Comparison of ENCODE assay signal across 8 cellular contexts in genomic region chr9:41358682-41359081, GRCh38.
DNase-seq lines count a peak whose midpoint lies in the region; ATAC-seq and TF ChIP-seq lines count a peak whose summit lies in the region.
"Not testable (repeated sequence)": the region's sequence is repeated elsewhere in the genome, so short reads cannot be mapped to it uniquely, and the experiment has no call there.

No MANE protein-coding gene starts in this region.

- H3K27ac Mint-ChIP-seq in HFFc6 (peak overlapping the region; percentile 95), glutamatergic neuron (ENCODE audit: unreplicated experiment) (peak overlapping the region; percentile 91), natural killer cell (peak overlapping the region; percentile 88 to 95)

- not testable (repeated sequence) for TF ChIP-seq CTCF in HFFc6 (IDR thresholded peaks at IDR 0.05); glutamatergic neuron (IDR thresholded peaks at IDR 0.05; ENCODE audit: partially characterized antibody, unreplicated experiment); natural killer cell (IDR thresholded peaks at IDR 0.05)

- not testable (repeated sequence) for H3K4me1 Mint-ChIP-seq in HFFc6 (ENCODE audit: low read depth); glutamatergic neuron (ENCODE audit: low read depth, unreplicated experiment)
- H3K4me1 Mint-ChIP-seq in natural killer cell, result peaks cover 6 to 16% of the 10 kb centered on the region in 2 donors

- H3K9me3 Mint-ChIP-seq in HFFc6; glutamatergic neuron (ENCODE audit: unreplicated experiment); natural killer cell: not testable (repeated sequence)

- intact Hi-C loops in natural killer cell (cut with micrococcal nuclease), result not testable (repeated sequence)

- H3K4me3 Mint-ChIP-seq in HFFc6 (peak overlapping the region; percentile 99), glutamatergic neuron (ENCODE audit: unreplicated experiment) (peak overlapping the region; percentile 100), natural killer cell (peak overlapping the region; percentile 86)

- H3K27me3 Mint-ChIP-seq in HFFc6 (ENCODE audit: insufficient read depth); glutamatergic neuron (ENCODE audit: unreplicated experiment); natural killer cell (ENCODE audit: low read depth in 2 of 2): not testable (repeated sequence)

- in situ Hi-C loops in ACHN (cut with HindIII; ENCODE audit: low pct_ligation_motif_present, low pct_unique_long_range_greater_than_20kb, low sequenced_read_pairs), result not testable (repeated sequence)

- not testable (repeated sequence) for H3K36me3 Mint-ChIP-seq in HFFc6 (ENCODE audit: low read depth); glutamatergic neuron (ENCODE audit: unreplicated experiment); natural killer cell

- DNase-seq in ACHN, result peak; percentile 60
- DNase-seq in HFFc6, result peak; percentile 55
- peak; percentile 84 for DNase-seq in NCI-H69 (lab: John Stamatoyannopoulos, UW)
- peak; percentile 75 for DNase-seq in activated CD4-positive, alpha-beta T cell treated with anti-CD3 and anti-CD28 coated beads for 1 hour
- peak in 53 of 58 donors; percentile 5 to 88 (median 66) for DNase-seq in anterior cingulate cortex (lab: John Stamatoyannopoulos, UW)
- DNase-seq in glutamatergic neuron, result peak; percentile 90
- DNase-seq in natural killer cell, result peak; percentile 80
- peak; percentile 67 to 81 (median 70) for DNase-seq in stimulated activated CD4-positive, alpha-beta T cell treated with anti-CD3 and anti-CD28 coated beads, TNF-alpha, amount 100 ng/mL, for 24 hours (ENCODE audit: low read depth in 3 of 3)

- peak in 1 of 3 donors; percentile 22 for ATAC-seq in natural killer cell
